In the genomic region with DNA sequence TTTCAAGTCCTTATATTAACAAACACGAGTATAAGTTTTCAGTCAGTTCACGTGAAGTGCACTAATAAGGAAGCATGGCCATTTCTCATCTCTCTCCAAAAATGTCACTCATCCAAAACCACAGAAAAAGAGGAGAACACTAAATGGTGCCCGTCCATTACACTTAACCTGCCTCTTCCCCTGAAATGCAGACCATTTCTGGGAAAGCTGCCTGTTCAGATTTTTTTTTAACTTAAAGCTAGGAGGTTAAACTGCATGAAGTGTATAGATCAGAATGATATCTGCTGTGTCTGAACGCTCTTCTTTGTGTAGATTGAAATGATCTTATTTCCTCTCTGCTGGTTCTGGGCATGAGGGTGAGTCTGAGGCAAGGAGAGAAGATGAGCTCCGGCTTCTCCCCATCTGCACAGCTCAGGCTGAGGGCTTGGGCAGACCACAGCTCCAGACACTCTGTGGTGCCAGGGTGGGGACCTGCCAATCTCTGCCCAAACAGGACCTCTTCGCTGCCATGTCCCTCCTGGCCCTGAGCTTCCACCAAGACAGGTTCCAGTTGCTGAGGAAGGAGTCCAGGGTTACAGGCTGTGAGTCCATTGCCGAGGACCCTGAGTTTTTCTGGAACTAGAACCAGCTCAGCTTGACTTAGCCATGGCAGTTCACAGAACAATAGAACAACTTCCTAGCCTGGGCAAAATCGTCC, we compare ENCODE assay signal across 11 cellular contexts.
DNase-seq lines count a peak whose midpoint lies in the region; ATAC-seq, FAIRE-seq and TF ChIP-seq lines count a peak whose summit lies in the region.
"Had no signal": no experiment of that assay in that cellular context is flagged by ENCODE, and none has a peak within 500 bp of the region (broad histone marks: within the 10 kb centered on the region; RNA-seq: fewer than 3 reads in every experiment).

No MANE protein-coding gene starts in this region.

- H3K4me3 ChIP-seq in DND-41 (ENCODE audit: low read depth in 1 of 2, low read length in 2 of 2) (no peak overlapping the region), heart right ventricle (no peak overlapping the region), small intestine (ENCODE audit: low read depth in 1 of 2, low read length in 2 of 2) (no peak overlapping the region)

- H3K36me3 ChIP-seq in DND-41 (ENCODE audit: insufficient read depth, low read length) (0 out of 2 replicates have a peak, but pooled peaks cover 5% of the 10 kb centered on the region), heart right ventricle (peaks cover 0 to 38% (median 10%) of the 10 kb centered on the region in 9 donors), small intestine (ENCODE audit: control insufficient read depth in 2 of 2, insufficient read depth in 2 of 2, low read length in 2 of 2) (peaks cover 0 to 4% of the 10 kb centered on the region in 2 donors)

- peak overlapping the region; percentile 62 for H3K27ac ChIP-seq in DND-41 (ENCODE audit: low read length)
- H3K27ac ChIP-seq in heart right ventricle, result peak overlapping the region; percentile 49 to 93 (median 82)
- peak overlapping the region; percentile 16 to 53 for H3K27ac ChIP-seq in small intestine (ENCODE audit: low read depth in 1 of 2, low read length in 1 of 2)
- no peak overlapping the region for H3K27ac ChIP-seq in foreskin keratinocyte

- no peaks in the 10 kb centered on the region for H3K9me3 ChIP-seq in DND-41 (ENCODE audit: insufficient read depth, low read length, severe bottlenecking)
- H3K9me3 ChIP-seq in heart right ventricle, result no peaks in the 10 kb centered on the region
- no peaks in the 10 kb centered on the region for H3K9me3 ChIP-seq in small intestine (ENCODE audit: control insufficient read depth, low read depth)

- ATAC-seq in DND-41 (ENCODE audit: insufficient read depth, low read depth) (peak; percentile 70), heart right ventricle (no peak), foreskin keratinocyte (no peak), HG02884 (IDR thresholded peaks at IDR 0.05; ENCODE audit: unreplicated experiment) (no peak)
- ATAC-seq: activated T-helper 17 cell treated with anti-CD3 and anti-CD28 coated beads, Interleukin-2, amount 50 U/mL, for 72 hours had no signal

- no peak overlapping the region; the same call in 1 of the 2 replicates for H3K9ac ChIP-seq in DND-41 (ENCODE audit: low read depth, low read length)

- no peaks in the 10 kb centered on the region for H3K27me3 ChIP-seq in DND-41 (ENCODE audit: insufficient read depth, low read length, poor library complexity)
- no peaks in the 10 kb centered on the region for H3K27me3 ChIP-seq in heart right ventricle
- H3K27me3 ChIP-seq in small intestine (ENCODE audit: control insufficient read depth in 2 of 2, insufficient read depth in 2 of 2, low read length in 2 of 2), result no peaks in the 10 kb centered on the region
- no peaks in the 10 kb centered on the region for H3K27me3 ChIP-seq in foreskin keratinocyte

- intact Hi-C loops in heart right ventricle (cut with DNase I), result loop anchor here in 3 of 10 donors (2.0 to 5.0 kb wide), 3 partner anchors 33 to 46 kb away; no protein-coding TSS in a partner anchor

- no peak for FAIRE-seq in small intestine (lab: Jason Lieb, UNC)
- FAIRE-seq: colon had no signal

- H3K4me1 ChIP-seq in DND-41 (ENCODE audit: insufficient read depth, low read length) (peaks cover 61% of the 10 kb centered on the region), heart right ventricle (peaks cover 50 to 92% (median 77%) of the 10 kb centered on the region in 9 donors), small intestine (ENCODE audit: control insufficient read depth in 2 of 2, insufficient read depth in 1 of 2, low read depth in 1 of 2, low read length in 1 of 2) (peaks cover 0 to 10% of the 10 kb centered on the region in 2 donors), foreskin keratinocyte (peaks cover 7% of the 10 kb centered on the region)

- H4K20me1 ChIP-seq in DND-41 (ENCODE audit: insufficient read depth, low read length), result peaks cover 6% of the 10 kb centered on the region; the same call in 1 of the 2 replicates

- DNase-seq in DND-41, result peak; percentile 62
- DNase-seq in NCI-H187 treated with DMSO at 0.1 percent for 48 hours (lab: John Stamatoyannopoulos, UW), result peak; percentile 50
- no peak for DNase-seq in heart right ventricle
- DNase-seq in small intestine, result no peak
- no peak for DNase-seq in iPS-NIHi11 (ENCODE audit: low spot score)
- DNase-seq in SIG-M5 treated with dmso at 0.1 percent for 504 hours (lab: John Stamatoyannopoulos, UW; ENCODE audit: unreplicated experiment), result no peak
- DNase-seq in foreskin keratinocyte, result no peak
- DNase-seq: activated CD4-positive, alpha-beta T cell treated with anti-CD3 and anti-CD28 coated beads for 4 hours had no signal

- H3K4me2 ChIP-seq in DND-41 (ENCODE audit: insufficient read depth, low read length), result no peak overlapping the region

- no peak for TF ChIP-seq CTCF in DND-41 (IDR thresholded peaks at IDR 0.05; ENCODE audit: borderline replicate concordance, extremely low read depth, low read length, poor library complexity, severe bottlenecking)
- TF ChIP-seq CTCF in heart right ventricle (IDR thresholded peaks at IDR 0.05), result no peak
- TF ChIP-seq CTCF in foreskin keratinocyte (conservative IDR thresholded peaks at IDR 0.05), result no peak

- no peaks in the 10 kb centered on the region for H3K79me2 ChIP-seq in DND-41 (ENCODE audit: insufficient read depth, low read length)

- no peak overlapping the region for H2AFZ ChIP-seq in DND-41 (ENCODE audit: low read depth, low read length)

- WGBS in heart right ventricle, 2 donors, result 58 to 71% methylated on average over 8 of the region's 8 CpGs
- WGBS in small intestine, 3 donors, result 62 to 87% (median 83%) methylated on average over 8 of the region's 8 CpGs

Comparison
In these comparisons a context has a peak if more than half of its experiments do, and no peak if none do; other contexts are left out.
1. DNase-seq: peak in DND-41 (single experiment) and NCI-H187 treated with DMSO at 0.1 percent for 48 hours (single experiment); none in heart right ventricle (0 of 2), small intestine (single experiment), iPS-NIHi11 (single experiment), SIG-M5 treated with dmso at 0.1 percent for 504 hours (single experiment) and foreskin keratinocyte (0 of 2).